In the genomic region with DNA sequence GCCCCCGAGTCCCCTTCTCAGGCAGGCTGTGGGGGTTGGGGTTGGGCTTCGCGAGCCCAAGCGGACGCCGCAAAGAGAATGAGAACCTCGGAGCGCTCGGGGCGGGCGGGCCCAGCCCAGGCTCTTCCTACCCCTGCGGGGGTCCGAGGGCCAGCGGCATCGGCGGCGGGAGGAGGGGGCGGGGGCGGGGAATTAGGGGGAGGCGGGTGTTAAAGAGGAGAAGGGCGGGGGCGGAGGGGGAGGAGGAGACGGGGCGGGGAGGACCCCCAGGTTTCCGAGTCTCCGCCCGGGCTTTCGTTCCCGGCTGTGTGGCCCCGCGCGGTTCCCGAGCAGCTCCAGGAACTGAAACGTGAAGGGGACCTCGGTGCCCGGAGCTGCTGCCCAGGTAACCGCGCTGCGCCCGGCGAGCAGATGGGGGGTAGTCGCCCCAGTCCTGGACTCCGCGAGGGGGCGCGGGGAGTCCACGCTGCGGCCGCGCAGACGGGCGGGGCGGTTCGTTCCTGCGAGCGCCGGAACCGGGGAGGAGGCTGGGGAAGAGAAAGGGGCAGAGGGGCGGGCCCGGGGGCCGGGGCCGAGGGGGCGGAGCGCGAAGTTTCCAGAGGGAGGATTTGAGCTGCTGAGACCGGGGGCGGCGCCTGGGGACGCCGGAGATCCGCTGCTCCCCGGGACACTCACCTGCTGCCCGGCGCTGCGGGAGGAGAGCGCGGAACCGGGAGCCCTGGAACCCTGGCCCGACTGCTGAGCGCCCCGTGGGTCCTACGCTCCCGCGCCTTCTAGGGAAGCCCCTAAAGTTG, we compare ENCODE assay signal across 9 cellular contexts. TPM values are rescaled to one million over a fixed set of nuclear protein-coding genes. Genes with fewer than 3 reads are reported as not detected.
DNase-seq lines count a peak whose midpoint lies in the region; TF ChIP-seq lines count a peak whose summit lies in the region.
"Had no signal": no experiment of that assay in that cellular context is flagged by ENCODE, and none has a peak within 500 bp of the region (broad histone marks: within the 10 kb centered on the region; RNA-seq: fewer than 3 reads in every experiment).

No MANE protein-coding gene starts in this region.

- no peaks in the 10 kb centered on the region for H3K79me2 ChIP-seq in hepatocyte

- peaks cover 5% of the 10 kb centered on the region for H3K9me3 Mint-ChIP-seq in activated naive CD4-positive, alpha-beta T cell treated with anti-CD3 and anti-CD28 coated beads for 36 hours

- H3K4me1 ChIP-seq in hepatocyte (ENCODE audit: insufficient read depth), result no peaks in the 10 kb centered on the region
- no peaks in the 10 kb centered on the region for H3K4me1 ChIP-seq in SJCRH30

- peak; percentile 29 for TF ChIP-seq CTCF in hepatocyte (IDR thresholded peaks at IDR 0.05; ENCODE audit: poor library complexity)

- peak overlapping the region; percentile 56 for H2AFZ ChIP-seq in hepatocyte

- WGBS in hepatocyte (ENCODE audit: low lambda C conversion rate, missing lambda C conversion rate), result 3% methylated on average over 18 of the region's 84 CpGs

- intact Hi-C loops in activated naive CD4-positive, alpha-beta T cell treated with anti-CD3 and anti-CD28 coated beads for 36 hours (cut with micrococcal nuclease), result no loop called here

- H3K27me3 ChIP-seq in hepatocyte, result peaks cover 64% of the 10 kb centered on the region
- H3K27me3 ChIP-seq in SJCRH30, result no peaks in the 10 kb centered on the region

- H3K9me3 ChIP-seq in hepatocyte (ENCODE audit: low read depth), result no peaks in the 10 kb centered on the region
- no peaks in the 10 kb centered on the region for H3K9me3 ChIP-seq in SJCRH30 (replicated peaks)

- H3K36me3 ChIP-seq in hepatocyte (replicated peaks; ENCODE audit: insufficient read depth, low read depth) (no peaks in the 10 kb centered on the region), SJCRH30 (no peaks in the 10 kb centered on the region)

- peak overlapping the region; percentile 98 for H3K4me2 ChIP-seq in hepatocyte

- no peak overlapping the region for H3K27ac Mint-ChIP-seq in activated naive CD4-positive, alpha-beta T cell treated with anti-CD3 and anti-CD28 coated beads for 36 hours

- CTCF ChIA-PET in activated naive CD4-positive, alpha-beta T cell treated with anti-CD3 and anti-CD28 coated beads for 36 hours (lab: Charles Lee), result no interaction called here

- H3K4me3 Mint-ChIP-seq in activated naive CD4-positive, alpha-beta T cell treated with anti-CD3 and anti-CD28 coated beads for 36 hours, result peak overlapping the region; percentile 50

- H3K27me3 Mint-ChIP-seq in activated naive CD4-positive, alpha-beta T cell treated with anti-CD3 and anti-CD28 coated beads for 36 hours (ENCODE audit: low read depth), result peaks cover 37% of the 10 kb centered on the region

- H3K4me3 ChIP-seq in hepatocyte (peak overlapping the region; percentile 65), SJCRH30 (no peak overlapping the region)

- DNase-seq in ELR (ENCODE audit: low read depth) (peak; percentile 46), NCI-H2227 (lab: John Stamatoyannopoulos, UW; ENCODE audit: unreplicated experiment) (peak; percentile 93), hepatocyte (ENCODE audit: low spot score) (peak; percentile 71), NAMALWA (ENCODE audit: low spot score) (no peak), SJCRH30 (no peak), medulla oblongata (ENCODE audit: extremely low spot score) (no peak)
- peak; percentile 64 for DNase-seq in activated naive CD4-positive, alpha-beta T cell treated with anti-CD3 and anti-CD28 coated beads for 36 hours
- peak in 2 of 3 donors; percentile 27 to 29 for DNase-seq in stimulated activated CD4-positive, alpha-beta T cell treated with anti-CD3 and anti-CD28 coated beads, Interleukin-12 subunit alpha, Interleukin-12 subunit beta, amount 100 ng/mL, for 48 hours (ENCODE audit: low read depth in 2 of 3, low spot score in 1 of 3)

- no peak overlapping the region for H3K27ac ChIP-seq in hepatocyte
- H3K27ac ChIP-seq in SJCRH30, result no peak overlapping the region

- no peaks in the 10 kb centered on the region for H3K36me3 Mint-ChIP-seq in activated naive CD4-positive, alpha-beta T cell treated with anti-CD3 and anti-CD28 coated beads for 36 hours (ENCODE audit: low read depth)

- no peaks in the 10 kb centered on the region for H4K20me1 ChIP-seq in hepatocyte (ENCODE audit: insufficient read depth, poor library complexity, severe bottlenecking)

- H3K4me1 Mint-ChIP-seq in activated naive CD4-positive, alpha-beta T cell treated with anti-CD3 and anti-CD28 coated beads for 36 hours (ENCODE audit: low read depth), result no peaks in the 10 kb centered on the region

- no peaks in the 10 kb centered on the region for H3K9me2 ChIP-seq in hepatocyte (replicated peaks; ENCODE audit: insufficient read depth)

RNA-seq across cellular contexts. Expression of a gene that starts 38.4 kb away (rescaled TPM):
- not detected for total RNA-seq in activated naive CD4-positive, alpha-beta T cell treated with anti-CD3 and anti-CD28 coated beads for 36 hours
- total RNA-seq in hepatocyte, result 3.5 and 4.0 TPM in 2 replicates
- polyA plus RNA-seq in hepatocyte, result 3.6 and 6.7 TPM in 2 replicates
- total RNA-seq in SJCRH30 (2014; rRNA removed; shearing (Covaris generic)), result 3.9 and 4.0 TPM in 2 replicates
- total RNA-seq: pulmonary artery endothelial cell had no signal

Comparison
In these comparisons a context has a peak if more than half of its experiments do, and no peak if none do; other contexts are left out.
1. DNase-seq: peak in ELR (single experiment), NCI-H2227 (single experiment), activated naive CD4-positive, alpha-beta T cell treated with anti-CD3 and anti-CD28 coated beads for 36 hours (single experiment), hepatocyte (single experiment) and stimulated activated CD4-positive, alpha-beta T cell treated with anti-CD3 and anti-CD28 coated beads, Interleukin-12 subunit alpha, Interleukin-12 subunit beta, amount 100 ng/mL, for 48 hours (2 of 3); none in NAMALWA (single experiment), SJCRH30 (0 of 2) and medulla oblongata (single experiment).